Comparison of ENCODE assay signal across 1 cellular context in the genomic region with DNA sequence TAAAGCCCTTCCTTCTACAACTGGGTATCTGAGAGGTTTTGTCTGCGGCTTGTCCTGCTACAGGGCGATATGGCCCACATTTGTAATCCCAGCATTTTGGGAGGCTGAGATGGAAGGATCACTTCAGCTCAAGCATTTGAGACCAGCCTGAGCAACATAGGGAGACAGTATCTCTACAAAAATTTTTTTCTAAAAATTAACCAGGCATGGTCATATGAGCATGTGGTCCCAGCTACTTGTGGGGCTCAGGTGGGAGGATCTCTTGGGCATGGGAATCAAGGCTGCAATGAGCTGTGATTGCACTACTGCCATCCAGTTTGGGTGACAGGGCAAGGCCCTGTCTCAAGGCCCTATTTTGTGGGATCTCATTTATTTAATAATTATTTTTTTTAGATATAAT.
TF ChIP-seq lines count a peak whose summit lies in the region.

No MANE protein-coding gene starts in this region.

TF ChIP-seq in H1, 55 proteins besides CTCF, POLR2A, EP300 and RAD21 (continued from another document):
- TF ChIP-seq KDM5A (IDR thresholded peaks at IDR 0.05; ENCODE audit: low read length) (no peak), JUN (IDR thresholded peaks at IDR 0.05; ENCODE audit: low read depth, low read length) (no peak), CEBPB (IDR thresholded peaks at IDR 0.05; ENCODE audit: low read depth, low read length) (no peak), HDAC6 (IDR thresholded peaks at IDR 0.05; ENCODE audit: low read depth, low read length) (no peak), EZH2 (IDR thresholded peaks at IDR 0.05; ENCODE audit: low read depth, low read length, severe bottlenecking) (no peak), TAF7 (optimal IDR thresholded peaks at IDR 0.05; ENCODE audit: borderline replicate concordance, low read depth, low read length) (no peak), GTF2F1 (IDR thresholded peaks at IDR 0.05; ENCODE audit: borderline replicate concordance, low read depth, low read length) (no peak), RFX5 (IDR thresholded peaks at IDR 0.05; ENCODE audit: borderline replicate concordance, low read depth, low read length) (no peak), ZNF274 (IDR thresholded peaks at IDR 0.05; ENCODE audit: borderline replicate concordance, extremely low read depth, low read length) (no peak), SP2 (IDR thresholded peaks at IDR 0.05; ENCODE audit: low read length) (no peak), SIN3A (conservative IDR thresholded peaks at IDR 0.05 in 1 of 2, IDR thresholded peaks at IDR 0.05 in 1 of 2; ENCODE audit: low read depth in 1 of 2, low read length in 2 of 2) (no peak)
